14 cellular contexts compared by ENCODE assay signal in the genomic region with DNA sequence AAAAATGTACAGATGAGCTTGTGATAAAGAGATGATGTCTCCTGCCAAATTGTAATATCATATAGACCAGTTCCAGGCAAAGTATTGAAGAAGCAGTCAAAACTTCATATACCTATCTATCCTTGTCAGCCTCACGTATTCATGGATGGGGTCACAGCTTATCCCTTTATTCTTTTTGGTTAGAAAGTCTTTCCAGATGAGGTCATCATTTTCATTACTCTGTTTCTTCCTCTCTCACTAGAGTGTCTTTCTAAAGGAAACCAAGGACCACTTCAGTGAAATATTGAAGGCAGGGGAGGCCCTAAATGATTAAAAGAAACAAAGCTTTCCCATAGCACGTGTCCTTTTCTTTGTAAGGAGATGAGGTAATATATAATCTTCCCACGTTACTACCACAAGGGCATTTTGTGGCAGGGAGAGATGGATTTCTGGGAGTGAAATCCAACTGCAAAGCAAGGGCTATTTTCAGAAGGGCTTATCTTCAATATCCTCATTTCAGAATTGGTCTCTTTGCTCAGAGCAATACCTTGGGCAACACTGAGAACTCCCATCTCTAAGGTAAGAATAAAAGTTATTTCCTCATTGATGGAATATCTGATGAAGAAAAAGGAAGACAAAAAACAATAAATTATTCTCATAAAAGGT.
"Had no signal": no experiment of that assay in that cellular context is flagged by ENCODE, and none has a peak within 500 bp of the region (broad histone marks: within the 10 kb centered on the region; RNA-seq: fewer than 3 reads in every experiment).

No MANE protein-coding gene starts in this region.

- H3K4me2 ChIP-seq: hepatocyte had no signal

- H3K27me3 ChIP-seq: colonic mucosa, gastrocnemius medialis, hepatocyte, tibial nerve had no signal

- H3K36me3 ChIP-seq: colonic mucosa, gastrocnemius medialis, tibial nerve had no signal

- H2AFZ ChIP-seq: hepatocyte had no signal

- H3K79me2 ChIP-seq: hepatocyte had no signal

- H3K4me3 ChIP-seq: colonic mucosa, gastrocnemius medialis, hepatocyte, lung, tibial nerve had no signal

- H3K4me1 ChIP-seq: colonic mucosa had no signal

- ATAC-seq: activated CD8-positive, alpha-beta T cell treated with anti-CD3 and anti-CD28 coated beads for 36 hours; gastrocnemius medialis; natural killer cell; stimulated activated memory B cell treated with anti-CD40 and anti-IgM and Interleukin-4, amounts not matched to agents 10 μg/mL and 1 μg/mL and 100 μg/mL, for 72 hours had no signal

- DNase-seq: activated CD8-positive, alpha-beta memory T cell treated with anti-CD3 and anti-CD28 coated beads, Interleukin-2, amount 50 U/mL, for 4 hours; activated CD8-positive, alpha-beta T cell treated with anti-CD3 and anti-CD28 coated beads for 36 hours; activated naive CD4-positive, alpha-beta T cell; caudate nucleus; colonic mucosa; effector CD4-positive, alpha-beta T cell; gastrocnemius medialis; natural killer cell; posterior cingulate gyrus; stimulated activated CD4-positive, alpha-beta T cell treated with anti-CD3 and anti-CD28 coated beads, Interleukin-1b, Interleukin-23, amount 100 ng/mL, for 48 hours had no signal

- H3K27ac ChIP-seq: colonic mucosa, gastrocnemius medialis, hepatocyte, tibial nerve had no signal

- H3K9me3 ChIP-seq: colonic mucosa, gastrocnemius medialis, tibial nerve had no signal
